Comparison of ENCODE assay signal across 18 cellular contexts in the genomic region with DNA sequence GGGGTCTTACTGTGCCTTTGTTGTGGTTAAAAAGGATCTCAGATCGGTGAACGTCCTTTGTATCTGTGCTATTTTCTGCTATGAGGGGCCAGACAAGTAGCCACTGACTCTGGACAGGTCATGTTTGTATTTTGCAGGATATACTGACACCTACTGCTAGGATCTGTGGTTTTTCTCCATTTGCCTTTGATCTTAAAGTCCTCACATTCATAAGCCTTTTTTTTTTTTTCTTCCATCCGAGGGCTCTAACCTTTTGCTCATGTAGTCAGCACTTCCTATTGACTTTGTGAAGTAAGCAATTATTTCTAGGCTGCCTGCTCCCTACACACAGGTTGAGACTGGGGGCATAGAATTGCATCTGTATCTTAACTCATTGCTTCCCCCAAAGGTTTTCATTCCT.
DNase-seq lines count a peak whose midpoint lies in the region; ATAC-seq and TF ChIP-seq lines count a peak whose summit lies in the region.
"Had no signal": no experiment of that assay in that cellular context is flagged by ENCODE, and none has a peak within 500 bp of the region (broad histone marks: within the 10 kb centered on the region; RNA-seq: fewer than 3 reads in every experiment).

No MANE protein-coding gene starts in this region.

- POLR2A ChIA-PET in Panc1 (lab: Charles Lee), result no interaction called here

- no peak overlapping the region for H3K18ac ChIP-seq in H9 (ENCODE audit: insufficient read length, low read depth, low read length)

- H3K27me3 Mint-ChIP-seq in H9 (ENCODE audit: low read depth), result peaks cover 25% of the 10 kb centered on the region
- H3K27me3 Mint-ChIP-seq in endodermal cell (ENCODE audit: insufficient read depth), result peaks cover 31% of the 10 kb centered on the region
- H3K27me3 Mint-ChIP-seq: activated naive CD4-positive, alpha-beta T cell treated with anti-CD3 and anti-CD28 coated beads, Interleukin-2, amount 50 U/mL, for 24 hours had no signal

- H2AK5ac ChIP-seq in H9 (ENCODE audit: insufficient read length, low read length), result no peak overlapping the region

- no TSS peak for BruUV-seq in Panc1 (replicated peaks; lab: Mats Ljungman, UMichigan)

- no peak overlapping the region for H4K91ac ChIP-seq in H9 (ENCODE audit: insufficient read length, low read depth, low read length)

- H2BK20ac ChIP-seq in H9 (ENCODE audit: low read depth, low read length, poor library complexity, severe bottlenecking), result no peak overlapping the region

- no peak overlapping the region for H3K4me2 ChIP-seq in H9 (ENCODE audit: insufficient read depth, insufficient read length, low read length)

- no peak overlapping the region for H2BK5ac ChIP-seq in H9 (ENCODE audit: insufficient read length, low read length)

- no peaks in the 10 kb centered on the region for H3K79me1 ChIP-seq in H9 (ENCODE audit: insufficient read depth, low read depth, low read length, poor library complexity, severe bottlenecking)

- H4K5ac ChIP-seq in H9 (ENCODE audit: insufficient read length, low read depth, low read length), result no peak overlapping the region

- no peak overlapping the region for H3K23ac ChIP-seq in H9 (ENCODE audit: insufficient read length, low read depth, low read length)

- H2BK15ac ChIP-seq in H9 (ENCODE audit: low read depth, low read length), result no peak overlapping the region

- H3K9ac ChIP-seq in H9 (ENCODE audit: extremely low read depth, insufficient read length, low read length) (no peak overlapping the region), endodermal cell (ENCODE audit: extremely low read depth, low read length, poor library complexity, severe bottlenecking) (no peak overlapping the region)
- H3K9ac ChIP-seq: parathyroid adenoma had no signal

- no peaks in the 10 kb centered on the region for H3K79me2 ChIP-seq in H9 (ENCODE audit: insufficient read depth, low read length)
- H3K79me2 ChIP-seq: parathyroid adenoma had no signal

- no peak overlapping the region for H3K14ac ChIP-seq in H9 (ENCODE audit: insufficient read depth, low read length)

- no peaks in the 10 kb centered on the region for H3K9me3 Mint-ChIP-seq in H9
- H3K9me3 Mint-ChIP-seq in endodermal cell, result no peaks in the 10 kb centered on the region
- H3K9me3 Mint-ChIP-seq: activated naive CD4-positive, alpha-beta T cell treated with anti-CD3 and anti-CD28 coated beads, Interleukin-2, amount 50 U/mL, for 24 hours; T-helper 1 cell treated with Interleukin-12 subunit alpha and Interleukin-12 subunit beta and Interleukin-4 antibody, amounts not matched to agents 30 μg/mL and 1 μg/mL, for 36 hours had no signal

- H4K8ac ChIP-seq in H9 (replicated peaks; ENCODE audit: insufficient read length, low read depth, low read length), result no peak overlapping the region

- H3K27me3 ChIP-seq in H9 (ENCODE audit: insufficient read depth, low read length) (no peaks in the 10 kb centered on the region), Panc1 (ENCODE audit: control insufficient read depth, insufficient read depth, low read length) (no peaks in the 10 kb centered on the region), endodermal cell (ENCODE audit: control insufficient read depth, insufficient read depth, low read length, poor library complexity, severe bottlenecking) (no peaks in the 10 kb centered on the region), esophagus muscularis mucosa (no peaks in the 10 kb centered on the region)
- H3K27me3 ChIP-seq: MG63, Peyer's patch had no signal

- H3K27ac Mint-ChIP-seq in H9 (no peak overlapping the region), endodermal cell (no peak overlapping the region)
- H3K27ac Mint-ChIP-seq: activated naive CD4-positive, alpha-beta T cell treated with anti-CD3 and anti-CD28 coated beads, Interleukin-2, amount 50 U/mL, for 24 hours; T-helper 1 cell treated with Interleukin-12 subunit alpha and Interleukin-12 subunit beta and Interleukin-4 antibody, amounts not matched to agents 30 μg/mL and 1 μg/mL, for 36 hours had no signal

- H3K4me1 Mint-ChIP-seq in H9, result peaks cover 0 to 6% of the 10 kb centered on the region in 2 experiments; a peak in 2 of 4 replicates
- no peaks in the 10 kb centered on the region for H3K4me1 Mint-ChIP-seq in endodermal cell
- H3K4me1 Mint-ChIP-seq: activated naive CD4-positive, alpha-beta T cell treated with anti-CD3 and anti-CD28 coated beads, Interleukin-2, amount 50 U/mL, for 24 hours had no signal

- H4K20me1 ChIP-seq in H9 (ENCODE audit: control insufficient read depth, insufficient read depth, insufficient read length), result no peaks in the 10 kb centered on the region

- intact Hi-C loops in Panc1 (cut with micrococcal nuclease; ENCODE audit: unreplicated experiment) (no loop called here), esophagus muscularis mucosa (cut with DNase I) (no loop called here)

- H3K4ac ChIP-seq in H9 (ENCODE audit: low read depth, low read length), result no peak overlapping the region

- CTCF ChIA-PET in Panc1 (lab: Charles Lee), result no interaction called here

- H3K4me3 ChIP-seq in Panc1 (ENCODE audit: low read depth in 2 of 2, low read length in 2 of 2) (no peak overlapping the region), endodermal cell (ENCODE audit: low read length) (no peak overlapping the region), esophagus muscularis mucosa (no peak overlapping the region)
- H3K4me3 ChIP-seq: MG63, Peyer's patch had no signal

- no peaks in the 10 kb centered on the region for H3K23me2 ChIP-seq in H9 (ENCODE audit: insufficient read length, low read depth, low read length, poor library complexity, severe bottlenecking)

- TF ChIP-seq EP300 in esophagus muscularis mucosa (IDR thresholded peaks at IDR 0.05), result no peak

- no CpG with 5 or more reads among the region's 3 CpGs for WGBS in H9 (ENCODE audit: extremely low coverage, insufficient read length, low lambda C conversion rate)
- WGBS in endodermal cell (ENCODE audit: insufficient coverage in 1 of 2, insufficient read length in 1 of 2), 2 experiments, result 25 to 46% methylated on average over 3 of the region's 3 CpGs
- WGBS in esophagus muscularis mucosa, result 52% methylated on average over 3 of the region's 3 CpGs

- H2BK12ac ChIP-seq in H9 (ENCODE audit: insufficient read length, low read depth, low read length), result no peak overlapping the region

- TF ChIP-seq POLR2A in esophagus muscularis mucosa (IDR thresholded peaks at IDR 0.05; ENCODE audit: low read depth), result no peak

- H3K4me1 ChIP-seq in H9 (ENCODE audit: insufficient read depth, low read length) (no peaks in the 10 kb centered on the region), Panc1 (ENCODE audit: control insufficient read depth, insufficient read depth, low read length) (no peaks in the 10 kb centered on the region), endodermal cell (ENCODE audit: control insufficient read depth, insufficient read depth, low read length) (no peaks in the 10 kb centered on the region), esophagus muscularis mucosa (no peaks in the 10 kb centered on the region)
- H3K4me1 ChIP-seq: parathyroid adenoma, Peyer's patch had no signal

- no peak overlapping the region for H3K56ac ChIP-seq in H9 (ENCODE audit: insufficient read length, low read depth, low read length)

- H3K36me3 ChIP-seq in Panc1 (ENCODE audit: control insufficient read depth, insufficient read depth, low read length), result no peaks in the 10 kb centered on the region
- H3K36me3 ChIP-seq in endodermal cell (ENCODE audit: control insufficient read depth, insufficient read depth, low read length), result no peaks in the 10 kb centered on the region
- H3K36me3 ChIP-seq in esophagus muscularis mucosa, result no peaks in the 10 kb centered on the region
- H3K36me3 ChIP-seq: MG63, Peyer's patch had no signal

- H3T11ph ChIP-seq in H9 (ENCODE audit: low read length), result no peak overlapping the region

- no peak overlapping the region for H3K4me3 Mint-ChIP-seq in H9
- H3K4me3 Mint-ChIP-seq in endodermal cell, result no peak overlapping the region
- H3K4me3 Mint-ChIP-seq: activated naive CD4-positive, alpha-beta T cell treated with anti-CD3 and anti-CD28 coated beads, Interleukin-2, amount 50 U/mL, for 24 hours; T-helper 1 cell treated with Interleukin-12 subunit alpha and Interleukin-12 subunit beta and Interleukin-4 antibody, amounts not matched to agents 30 μg/mL and 1 μg/mL, for 36 hours had no signal

- TF ChIP-seq CTCF in 22Rv1 (IDR thresholded peaks at IDR 0.05), result peak; percentile 21; the same call in 1 of the 2 replicates
- peak; percentile 31; the same call in 2 of the 3 replicates for TF ChIP-seq CTCF in H9 (conservative IDR thresholded peaks at IDR 0.05)
- peak; percentile 21; the same call in 1 of the 2 replicates for TF ChIP-seq CTCF in Panc1 (IDR thresholded peaks at IDR 0.05)
- peak; percentile 31 for TF ChIP-seq CTCF in endodermal cell (conservative IDR thresholded peaks at IDR 0.05)
- TF ChIP-seq CTCF in esophagus muscularis mucosa (IDR thresholded peaks at IDR 0.05), result no peak

- in situ Hi-C loops in Panc1 (cut with HindIII; ENCODE audit: low pct_unique_long_range_greater_than_20kb, low sequenced_read_pairs), result no loop called here

- no peak overlapping the region for H2AFZ ChIP-seq in H9 (ENCODE audit: low read length)
- H2AFZ ChIP-seq: parathyroid adenoma had no signal

- H3K36me3 Mint-ChIP-seq in H9 (ENCODE audit: insufficient read depth in 1 of 3, low read depth in 3 of 3), result no peaks in the 10 kb centered on the region
- H3K36me3 Mint-ChIP-seq in endodermal cell (ENCODE audit: low read depth), result no peaks in the 10 kb centered on the region
- H3K36me3 Mint-ChIP-seq: activated naive CD4-positive, alpha-beta T cell treated with anti-CD3 and anti-CD28 coated beads, Interleukin-2, amount 50 U/mL, for 24 hours had no signal

- no peak for ATAC-seq in Panc1
- no peak for ATAC-seq in HG02884 (IDR thresholded peaks at IDR 0.05; ENCODE audit: unreplicated experiment)
- no peak for ATAC-seq in GM21737 (IDR thresholded peaks at IDR 0.05; ENCODE audit: unreplicated experiment)

- no peak overlapping the region for H2BK120ac ChIP-seq in H9 (ENCODE audit: low read depth, low read length, poor library complexity, severe bottlenecking)

- no peaks in the 10 kb centered on the region for H3K9me3 ChIP-seq in H9 (ENCODE audit: control insufficient read depth, low read depth, low read length)
- no peaks in the 10 kb centered on the region for H3K9me3 ChIP-seq in Panc1 (ENCODE audit: control insufficient read depth, insufficient read depth, low read depth, low read length)
- no peaks in the 10 kb centered on the region for H3K9me3 ChIP-seq in endodermal cell (ENCODE audit: control insufficient read depth, low read length)
- no peaks in the 10 kb centered on the region for H3K9me3 ChIP-seq in esophagus muscularis mucosa
- H3K9me3 ChIP-seq: MG63, Peyer's patch had no signal

- H3K27ac ChIP-seq in 22Rv1 (no peak overlapping the region), H9 (ENCODE audit: insufficient read length, low read depth, low read length) (no peak overlapping the region), Panc1 (ENCODE audit: low read length) (no peak overlapping the region), endodermal cell (ENCODE audit: low read depth, low read length) (no peak overlapping the region), esophagus muscularis mucosa (replicated peaks in 1 of 4) (no peak overlapping the region)
- H3K27ac ChIP-seq: parathyroid adenoma, Peyer's patch had no signal

- DNase-seq in H9, result no peak
- DNase-seq in Panc1 (ENCODE audit: low read depth, low spot score), result no peak
- peak; percentile 43 for DNase-seq in endodermal cell
- no peak for DNase-seq in stimulated activated naive CD4-positive, alpha-beta T cell treated with Interleukin-2 at 50 U/mL for 16 hours (lab: John Stamatoyannopoulos, UW)
- no peak for DNase-seq in esophagus muscularis mucosa (ENCODE audit: extremely low spot score)
- DNase-seq: activated CD8-positive, alpha-beta memory T cell treated with anti-CD3 and anti-CD28 coated beads, Interleukin-2, amount 50 U/mL, for 48 hours; central memory CD4-positive, alpha-beta T cell; DMS 273 treated with DMSO at 0.1 percent for 48 hours; MG63; NCI-H2171 treated with DMSO at 0.1 percent for 48 hours; Peyer's patch; stimulated activated CD4-positive, alpha-beta T cell treated with anti-CD3 and anti-CD28 coated beads, Interleukin-12 subunit alpha, Interleukin-12 subunit beta, amount 100 ng/mL, for 4 hours had no signal

Comparison
In these comparisons a context has a peak if more than half of its experiments do, and no peak if none do; other contexts are left out.
1. CTCF ChIP-seq: peak in 22Rv1 (single experiment), H9 (single experiment), Panc1 (single experiment) and endodermal cell (single experiment); none in esophagus muscularis mucosa (0 of 3).